ENCODE assay signal across 1 cellular context in the genomic region with DNA sequence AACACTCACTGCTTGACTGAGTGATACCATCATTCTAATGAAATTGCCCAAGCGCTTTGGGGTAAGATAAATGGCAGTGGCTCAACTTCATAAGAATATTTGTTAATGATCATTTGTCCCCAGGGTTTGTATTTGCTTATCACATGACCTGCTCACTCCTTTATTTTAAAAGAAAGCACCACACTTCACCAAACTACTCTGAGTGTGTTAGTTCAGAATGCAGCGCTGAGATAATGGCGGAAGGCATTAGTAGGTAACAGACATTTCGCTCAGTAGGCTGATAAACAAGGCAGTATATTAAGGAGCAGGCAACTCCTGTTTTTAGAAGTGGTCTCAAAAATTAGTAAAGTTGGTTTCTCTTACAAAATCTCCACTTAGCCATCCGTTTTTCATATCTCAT.
TF ChIP-seq lines count a peak whose summit lies in the region.

No MANE protein-coding gene starts in this region.

TF ChIP-seq in K562, 482 proteins besides CTCF, POLR2A, EP300 and RAD21 (continues in another document):
- TF ChIP-seq ZNF586 (CRISPR knock-in tag; conservative IDR thresholded peaks at IDR 0.05) = no peak
- TF ChIP-seq, protein P1, sequence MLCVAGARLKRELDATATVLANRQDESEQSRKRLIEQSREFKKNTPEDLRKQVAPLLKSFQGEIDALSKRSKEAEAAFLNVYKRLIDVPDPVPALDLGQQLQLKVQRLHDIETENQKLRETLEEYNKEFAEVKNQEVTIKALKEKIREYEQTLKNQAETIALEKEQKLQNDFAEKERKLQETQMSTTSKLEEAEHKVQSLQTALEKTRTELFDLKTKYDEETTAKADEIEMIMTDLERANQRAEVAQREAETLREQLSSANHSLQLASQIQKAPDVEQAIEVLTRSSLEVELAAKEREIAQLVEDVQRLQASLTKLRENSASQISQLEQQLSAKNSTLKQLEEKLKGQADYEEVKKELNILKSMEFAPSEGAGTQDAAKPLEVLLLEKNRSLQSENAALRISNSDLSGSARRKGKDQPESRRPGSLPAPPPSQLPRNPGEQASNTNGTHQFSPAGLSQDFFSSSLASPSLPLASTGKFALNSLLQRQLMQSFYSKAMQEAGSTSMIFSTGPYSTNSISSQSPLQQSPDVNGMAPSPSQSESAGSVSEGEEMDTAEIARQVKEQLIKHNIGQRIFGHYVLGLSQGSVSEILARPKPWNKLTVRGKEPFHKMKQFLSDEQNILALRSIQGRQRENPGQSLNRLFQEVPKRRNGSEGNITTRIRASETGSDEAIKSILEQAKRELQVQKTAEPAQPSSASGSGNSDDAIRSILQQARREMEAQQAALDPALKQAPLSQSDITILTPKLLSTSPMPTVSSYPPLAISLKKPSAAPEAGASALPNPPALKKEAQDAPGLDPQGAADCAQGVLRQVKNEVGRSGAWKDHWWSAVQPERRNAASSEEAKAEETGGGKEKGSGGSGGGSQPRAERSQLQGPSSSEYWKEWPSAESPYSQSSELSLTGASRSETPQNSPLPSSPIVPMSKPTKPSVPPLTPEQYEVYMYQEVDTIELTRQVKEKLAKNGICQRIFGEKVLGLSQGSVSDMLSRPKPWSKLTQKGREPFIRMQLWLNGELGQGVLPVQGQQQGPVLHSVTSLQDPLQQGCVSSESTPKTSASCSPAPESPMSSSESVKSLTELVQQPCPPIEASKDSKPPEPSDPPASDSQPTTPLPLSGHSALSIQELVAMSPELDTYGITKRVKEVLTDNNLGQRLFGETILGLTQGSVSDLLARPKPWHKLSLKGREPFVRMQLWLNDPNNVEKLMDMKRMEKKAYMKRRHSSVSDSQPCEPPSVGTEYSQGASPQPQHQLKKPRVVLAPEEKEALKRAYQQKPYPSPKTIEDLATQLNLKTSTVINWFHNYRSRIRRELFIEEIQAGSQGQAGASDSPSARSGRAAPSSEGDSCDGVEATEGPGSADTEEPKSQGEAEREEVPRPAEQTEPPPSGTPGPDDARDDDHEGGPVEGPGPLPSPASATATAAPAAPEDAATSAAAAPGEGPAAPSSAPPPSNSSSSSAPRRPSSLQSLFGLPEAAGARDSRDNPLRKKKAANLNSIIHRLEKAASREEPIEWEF (CRISPR knock-in tag; IDR thresholded peaks at IDR 0.05) = no peak
- TF ChIP-seq, protein P2, sequence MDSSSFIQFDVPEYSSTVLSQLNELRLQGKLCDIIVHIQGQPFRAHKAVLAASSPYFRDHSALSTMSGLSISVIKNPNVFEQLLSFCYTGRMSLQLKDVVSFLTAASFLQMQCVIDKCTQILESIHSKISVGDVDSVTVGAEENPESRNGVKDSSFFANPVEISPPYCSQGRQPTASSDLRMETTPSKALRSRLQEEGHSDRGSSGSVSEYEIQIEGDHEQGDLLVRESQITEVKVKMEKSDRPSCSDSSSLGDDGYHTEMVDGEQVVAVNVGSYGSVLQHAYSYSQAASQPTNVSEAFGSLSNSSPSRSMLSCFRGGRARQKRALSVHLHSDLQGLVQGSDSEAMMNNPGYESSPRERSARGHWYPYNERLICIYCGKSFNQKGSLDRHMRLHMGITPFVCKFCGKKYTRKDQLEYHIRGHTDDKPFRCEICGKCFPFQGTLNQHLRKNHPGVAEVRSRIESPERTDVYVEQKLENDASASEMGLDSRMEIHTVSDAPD (CRISPR knock-in tag; IDR thresholded peaks at IDR 0.05) = no peak
- no peak for TF ChIP-seq YBX1 (IDR thresholded peaks at IDR 0.05)
- no peak for TF ChIP-seq SAFB (IDR thresholded peaks at IDR 0.05; ENCODE audit: borderline replicate concordance, low read depth, low read length)
- TF ChIP-seq ETV1 (tag; conservative IDR thresholded peaks at IDR 0.05; ENCODE audit: low read depth) = no peak
- peak; percentile 32 for TF ChIP-seq HNRNPLL (IDR thresholded peaks at IDR 0.05; ENCODE audit: low read depth, low read length, poor library complexity, severe bottlenecking)
- TF ChIP-seq, protein P3, sequence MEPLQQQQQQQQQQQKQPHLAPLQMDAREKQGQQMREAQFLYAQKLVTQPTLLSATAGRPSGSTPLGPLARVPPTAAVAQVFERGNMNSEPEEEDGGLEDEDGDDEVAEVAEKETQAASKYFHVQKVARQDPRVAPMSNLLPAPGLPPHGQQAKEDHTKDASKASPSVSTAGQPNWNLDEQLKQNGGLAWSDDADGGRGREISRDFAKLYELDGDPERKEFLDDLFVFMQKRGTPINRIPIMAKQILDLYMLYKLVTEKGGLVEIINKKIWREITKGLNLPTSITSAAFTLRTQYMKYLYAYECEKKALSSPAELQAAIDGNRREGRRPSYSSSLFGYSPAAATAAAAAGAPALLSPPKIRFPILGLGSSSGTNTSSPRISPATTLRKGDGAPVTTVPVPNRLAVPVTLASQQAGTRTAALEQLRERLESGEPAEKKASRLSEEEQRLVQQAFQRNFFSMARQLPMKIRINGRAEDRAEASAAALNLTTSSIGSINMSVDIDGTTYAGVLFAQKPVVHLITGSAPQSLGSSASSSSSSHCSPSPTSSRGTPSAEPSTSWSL (CRISPR knock-in tag; IDR thresholded peaks at IDR 0.05; ENCODE audit: borderline replicate concordance) = no peak
- TF ChIP-seq, protein P4, sequence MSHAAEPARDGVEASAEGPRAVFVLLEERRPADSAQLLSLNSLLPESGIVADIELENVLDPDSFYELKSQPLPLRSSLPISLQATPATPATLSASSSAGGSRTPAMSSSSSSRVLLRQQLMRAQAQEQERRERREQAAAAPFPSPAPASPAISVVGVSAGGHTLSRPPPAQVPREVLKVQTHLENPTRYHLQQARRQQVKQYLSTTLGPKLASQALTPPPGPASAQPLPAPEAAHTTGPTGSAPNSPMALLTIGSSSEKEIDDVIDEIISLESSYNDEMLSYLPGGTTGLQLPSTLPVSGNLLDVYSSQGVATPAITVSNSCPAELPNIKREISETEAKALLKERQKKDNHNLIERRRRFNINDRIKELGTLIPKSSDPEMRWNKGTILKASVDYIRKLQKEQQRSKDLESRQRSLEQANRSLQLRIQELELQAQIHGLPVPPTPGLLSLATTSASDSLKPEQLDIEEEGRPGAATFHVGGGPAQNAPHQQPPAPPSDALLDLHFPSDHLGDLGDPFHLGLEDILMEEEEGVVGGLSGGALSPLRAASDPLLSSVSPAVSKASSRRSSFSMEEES (CRISPR knock-in tag; IDR thresholded peaks at IDR 0.05) = peak; percentile 61
- TF ChIP-seq ZNF583 (CRISPR knock-in tag; IDR thresholded peaks at IDR 0.05) = no peak
- TF ChIP-seq, protein P5, sequence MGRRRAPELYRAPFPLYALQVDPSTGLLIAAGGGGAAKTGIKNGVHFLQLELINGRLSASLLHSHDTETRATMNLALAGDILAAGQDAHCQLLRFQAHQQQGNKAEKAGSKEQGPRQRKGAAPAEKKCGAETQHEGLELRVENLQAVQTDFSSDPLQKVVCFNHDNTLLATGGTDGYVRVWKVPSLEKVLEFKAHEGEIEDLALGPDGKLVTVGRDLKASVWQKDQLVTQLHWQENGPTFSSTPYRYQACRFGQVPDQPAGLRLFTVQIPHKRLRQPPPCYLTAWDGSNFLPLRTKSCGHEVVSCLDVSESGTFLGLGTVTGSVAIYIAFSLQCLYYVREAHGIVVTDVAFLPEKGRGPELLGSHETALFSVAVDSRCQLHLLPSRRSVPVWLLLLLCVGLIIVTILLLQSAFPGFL (CRISPR knock-in tag; IDR thresholded peaks at IDR 0.05) = no peak
- no peak for TF ChIP-seq ZNF644 (tag; IDR thresholded peaks at IDR 0.05; ENCODE audit: low read depth)
- TF ChIP-seq ARHGAP35 (IDR thresholded peaks at IDR 0.05; ENCODE audit: partially characterized antibody) = no peak
- TF ChIP-seq, protein P6, sequence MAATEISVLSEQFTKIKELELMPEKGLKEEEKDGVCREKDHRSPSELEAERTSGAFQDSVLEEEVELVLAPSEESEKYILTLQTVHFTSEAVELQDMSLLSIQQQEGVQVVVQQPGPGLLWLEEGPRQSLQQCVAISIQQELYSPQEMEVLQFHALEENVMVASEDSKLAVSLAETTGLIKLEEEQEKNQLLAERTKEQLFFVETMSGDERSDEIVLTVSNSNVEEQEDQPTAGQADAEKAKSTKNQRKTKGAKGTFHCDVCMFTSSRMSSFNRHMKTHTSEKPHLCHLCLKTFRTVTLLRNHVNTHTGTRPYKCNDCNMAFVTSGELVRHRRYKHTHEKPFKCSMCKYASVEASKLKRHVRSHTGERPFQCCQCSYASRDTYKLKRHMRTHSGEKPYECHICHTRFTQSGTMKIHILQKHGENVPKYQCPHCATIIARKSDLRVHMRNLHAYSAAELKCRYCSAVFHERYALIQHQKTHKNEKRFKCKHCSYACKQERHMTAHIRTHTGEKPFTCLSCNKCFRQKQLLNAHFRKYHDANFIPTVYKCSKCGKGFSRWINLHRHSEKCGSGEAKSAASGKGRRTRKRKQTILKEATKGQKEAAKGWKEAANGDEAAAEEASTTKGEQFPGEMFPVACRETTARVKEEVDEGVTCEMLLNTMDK (IDR thresholded peaks at IDR 0.05; ENCODE audit: borderline replicate concordance, insufficient read depth, low read depth, low read length, poor library complexity, severe bottlenecking) = no peak
- no peak for TF ChIP-seq SIN3A (IDR thresholded peaks at IDR 0.05; ENCODE audit: borderline replicate concordance in 2 of 2, control insufficient read depth in 1 of 2, low read depth in 2 of 2, low read length in 2 of 2)
- TF ChIP-seq ZFP1 (CRISPR knock-in tag; IDR thresholded peaks at IDR 0.05) = no peak
- TF ChIP-seq KLF1 (tag; IDR thresholded peaks at IDR 0.05) = no peak
- TF ChIP-seq CREB1 (IDR thresholded peaks at IDR 0.05) = no peak
- no peak for TF ChIP-seq CREB1 (CRISPR knock-in tag; IDR thresholded peaks at IDR 0.05)
- TF ChIP-seq, protein P7, sequence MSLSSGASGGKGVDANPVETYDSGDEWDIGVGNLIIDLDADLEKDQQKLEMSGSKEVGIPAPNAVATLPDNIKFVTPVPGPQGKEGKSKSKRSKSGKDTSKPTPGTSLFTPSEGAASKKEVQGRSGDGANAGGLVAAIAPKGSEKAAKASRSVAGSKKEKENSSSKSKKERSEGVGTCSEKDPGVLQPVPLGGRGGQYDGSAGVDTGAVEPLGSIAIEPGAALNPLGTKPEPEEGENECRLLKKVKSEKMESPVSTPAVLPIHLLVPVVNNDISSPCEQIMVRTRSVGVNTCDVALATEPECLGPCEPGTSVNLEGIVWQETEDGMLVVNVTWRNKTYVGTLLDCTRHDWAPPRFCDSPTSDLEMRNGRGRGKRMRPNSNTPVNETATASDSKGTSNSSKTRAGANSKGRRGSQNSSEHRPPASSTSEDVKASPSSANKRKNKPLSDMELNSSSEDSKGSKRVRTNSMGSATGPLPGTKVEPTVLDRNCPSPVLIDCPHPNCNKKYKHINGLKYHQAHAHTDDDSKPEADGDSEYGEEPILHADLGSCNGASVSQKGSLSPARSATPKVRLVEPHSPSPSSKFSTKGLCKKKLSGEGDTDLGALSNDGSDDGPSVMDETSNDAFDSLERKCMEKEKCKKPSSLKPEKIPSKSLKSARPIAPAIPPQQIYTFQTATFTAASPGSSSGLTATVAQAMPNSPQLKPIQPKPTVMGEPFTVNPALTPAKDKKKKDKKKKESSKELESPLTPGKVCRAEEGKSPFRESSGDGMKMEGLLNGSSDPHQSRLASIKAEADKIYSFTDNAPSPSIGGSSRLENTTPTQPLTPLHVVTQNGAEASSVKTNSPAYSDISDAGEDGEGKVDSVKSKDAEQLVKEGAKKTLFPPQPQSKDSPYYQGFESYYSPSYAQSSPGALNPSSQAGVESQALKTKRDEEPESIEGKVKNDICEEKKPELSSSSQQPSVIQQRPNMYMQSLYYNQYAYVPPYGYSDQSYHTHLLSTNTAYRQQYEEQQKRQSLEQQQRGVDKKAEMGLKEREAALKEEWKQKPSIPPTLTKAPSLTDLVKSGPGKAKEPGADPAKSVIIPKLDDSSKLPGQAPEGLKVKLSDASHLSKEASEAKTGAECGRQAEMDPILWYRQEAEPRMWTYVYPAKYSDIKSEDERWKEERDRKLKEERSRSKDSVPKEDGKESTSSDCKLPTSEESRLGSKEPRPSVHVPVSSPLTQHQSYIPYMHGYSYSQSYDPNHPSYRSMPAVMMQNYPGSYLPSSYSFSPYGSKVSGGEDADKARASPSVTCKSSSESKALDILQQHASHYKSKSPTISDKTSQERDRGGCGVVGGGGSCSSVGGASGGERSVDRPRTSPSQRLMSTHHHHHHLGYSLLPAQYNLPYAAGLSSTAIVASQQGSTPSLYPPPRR (CRISPR knock-in tag; IDR thresholded peaks at IDR 0.05; ENCODE audit: borderline replicate concordance) = no peak
- TF ChIP-seq L3MBTL2 (IDR thresholded peaks at IDR 0.05) = no peak
- TF ChIP-seq, protein P8, sequence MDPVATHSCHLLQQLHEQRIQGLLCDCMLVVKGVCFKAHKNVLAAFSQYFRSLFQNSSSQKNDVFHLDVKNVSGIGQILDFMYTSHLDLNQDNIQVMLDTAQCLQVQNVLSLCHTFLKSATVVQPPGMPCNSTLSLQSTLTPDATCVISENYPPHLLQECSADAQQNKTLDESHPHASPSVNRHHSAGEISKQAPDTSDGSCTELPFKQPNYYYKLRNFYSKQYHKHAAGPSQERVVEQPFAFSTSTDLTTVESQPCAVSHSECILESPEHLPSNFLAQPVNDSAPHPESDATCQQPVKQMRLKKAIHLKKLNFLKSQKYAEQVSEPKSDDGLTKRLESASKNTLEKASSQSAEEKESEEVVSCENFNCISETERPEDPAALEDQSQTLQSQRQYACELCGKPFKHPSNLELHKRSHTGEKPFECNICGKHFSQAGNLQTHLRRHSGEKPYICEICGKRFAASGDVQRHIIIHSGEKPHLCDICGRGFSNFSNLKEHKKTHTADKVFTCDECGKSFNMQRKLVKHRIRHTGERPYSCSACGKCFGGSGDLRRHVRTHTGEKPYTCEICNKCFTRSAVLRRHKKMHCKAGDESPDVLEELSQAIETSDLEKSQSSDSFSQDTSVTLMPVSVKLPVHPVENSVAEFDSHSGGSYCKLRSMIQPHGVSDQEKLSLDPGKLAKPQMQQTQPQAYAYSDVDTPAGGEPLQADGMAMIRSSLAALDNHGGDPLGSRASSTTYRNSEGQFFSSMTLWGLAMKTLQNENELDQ (CRISPR knock-in tag; IDR thresholded peaks at IDR 0.05; ENCODE audit: borderline replicate concordance) = no peak
- TF ChIP-seq, protein P9, sequence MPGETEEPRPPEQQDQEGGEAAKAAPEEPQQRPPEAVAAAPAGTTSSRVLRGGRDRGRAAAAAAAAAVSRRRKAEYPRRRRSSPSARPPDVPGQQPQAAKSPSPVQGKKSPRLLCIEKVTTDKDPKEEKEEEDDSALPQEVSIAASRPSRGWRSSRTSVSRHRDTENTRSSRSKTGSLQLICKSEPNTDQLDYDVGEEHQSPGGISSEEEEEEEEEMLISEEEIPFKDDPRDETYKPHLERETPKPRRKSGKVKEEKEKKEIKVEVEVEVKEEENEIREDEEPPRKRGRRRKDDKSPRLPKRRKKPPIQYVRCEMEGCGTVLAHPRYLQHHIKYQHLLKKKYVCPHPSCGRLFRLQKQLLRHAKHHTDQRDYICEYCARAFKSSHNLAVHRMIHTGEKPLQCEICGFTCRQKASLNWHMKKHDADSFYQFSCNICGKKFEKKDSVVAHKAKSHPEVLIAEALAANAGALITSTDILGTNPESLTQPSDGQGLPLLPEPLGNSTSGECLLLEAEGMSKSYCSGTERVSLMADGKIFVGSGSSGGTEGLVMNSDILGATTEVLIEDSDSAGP (CRISPR knock-in tag; IDR thresholded peaks at IDR 0.05) = no peak
- TF ChIP-seq E2F3 (CRISPR knock-in tag; IDR thresholded peaks at IDR 0.05) = no peak
- peak in 1 of 3 experiments; percentile 31 for TF ChIP-seq YY1 (IDR thresholded peaks at IDR 0.05; ENCODE audit: borderline replicate concordance in 1 of 3, control insufficient read depth in 1 of 3, extremely low read depth in 1 of 3, insufficient read depth in 3 of 3, insufficient read length in 1 of 3, insufficient replicate concordance in 2 of 3, low read depth in 1 of 3, low read length in 2 of 3)
- TF ChIP-seq, protein P10, sequence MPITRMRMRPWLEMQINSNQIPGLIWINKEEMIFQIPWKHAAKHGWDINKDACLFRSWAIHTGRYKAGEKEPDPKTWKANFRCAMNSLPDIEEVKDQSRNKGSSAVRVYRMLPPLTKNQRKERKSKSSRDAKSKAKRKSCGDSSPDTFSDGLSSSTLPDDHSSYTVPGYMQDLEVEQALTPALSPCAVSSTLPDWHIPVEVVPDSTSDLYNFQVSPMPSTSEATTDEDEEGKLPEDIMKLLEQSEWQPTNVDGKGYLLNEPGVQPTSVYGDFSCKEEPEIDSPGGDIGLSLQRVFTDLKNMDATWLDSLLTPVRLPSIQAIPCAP (CRISPR knock-in tag; IDR thresholded peaks at IDR 0.05; ENCODE audit: borderline replicate concordance) = no peak
